In genomic region chr21:42454791-42455190, GRCh38 we compare ENCODE assay signal across 30 cellular contexts. TPM values are rescaled to one million over a fixed set of nuclear protein-coding genes. Genes with fewer than 3 reads are reported as not detected.
"Had no signal": no experiment of that assay in that cellular context is flagged by ENCODE, and none has a peak within 500 bp of the region (broad histone marks: within the 10 kb centered on the region; RNA-seq: fewer than 3 reads in every experiment).

No MANE protein-coding gene starts in this region.

- DNase-seq: activated CD4-positive, alpha-beta T cell treated with anti-CD3 and anti-CD28 coated beads for 48 hours; activated CD4-positive, alpha-beta T cell treated with anti-CD3 and anti-CD28 coated beads, Interleukin-2, amount 50 U/mL, for 48 hours; activated CD8-positive, alpha-beta memory T cell treated with anti-CD3 and anti-CD28 coated beads, Interleukin-2, amount 50 U/mL, for 4 hours; activated gamma-delta T cell; activated T-cell treated with anti-CD3 and anti-CD28 coated beads, Interleukin-2, amount 50 U/mL, for 24 hours; endodermal cell; foreskin fibroblast; heart left ventricle; kidney glomerular epithelial cell; left lung; lower lobe of right lung; mesenchymal stem cell; nephron progenitor cell; retina; stimulated activated CD4-positive, alpha-beta T cell treated with anti-CD3 and anti-CD28 coated beads, Interleukin-15, amount 100 ng/mL, for 24 hours; stimulated activated CD4-positive, alpha-beta T cell treated with anti-CD3 and anti-CD28 coated beads, Interleukin-2, amount 100 ng/mL, for 24 hours; stimulated activated naive B cell treated with anti-CD40 and anti-IgM and Interleukin-4, amounts not matched to agents 10 μg/mL and 1 μg/mL and 100 μg/mL, for 72 hours; T-helper 9 cell had no signal

- H3K9me3 ChIP-seq: breast epithelium, heart left ventricle, left lung, lower lobe of right lung, neutrophil, prostate gland, tibial nerve had no signal

- H3K27me3 Mint-ChIP-seq: activated T-cell treated with anti-CD3 and anti-CD28 coated beads, Interleukin-2, amount 50 U/mL, for 24 hours; central memory CD8-positive, alpha-beta T cell had no signal

- H3K27ac Mint-ChIP-seq: activated naive CD4-positive, alpha-beta T cell treated with anti-CD3 and anti-CD28 coated beads, Interleukin-2, amount 10 ng/mL, durations not matched to agents 7 days and 5 days; activated T-cell treated with anti-CD3 and anti-CD28 coated beads, Interleukin-2, amount 50 U/mL, for 24 hours; dendritic cell treated with granulocyte-macrophage colony-stimulating factor and Interleukin-4, amounts not matched to agents 40 ng/mL and 50 ng/mL, for 4 days; endodermal cell; nephron progenitor cell; stimulated activated naive B cell treated with anti-CD40 and anti-IgM and Interleukin-4, amounts not matched to agents 10 μg/mL and 1 μg/mL and 100 μg/mL, for 72 hours; T-helper 1 cell treated with Interleukin-12 subunit alpha and Interleukin-12 subunit beta and Interleukin-4 antibody, amounts not matched to agents 30 μg/mL and 1 μg/mL, for 36 hours had no signal

- H3K27ac ChIP-seq: breast epithelium, heart left ventricle, left lung, lower lobe of right lung, neutrophil, prostate gland, tibial nerve, VCaP had no signal

- H3K4me3 ChIP-seq: breast epithelium, heart left ventricle, left lung, lower lobe of right lung, prostate gland, tibial nerve had no signal

- H3K4me1 ChIP-seq: breast epithelium, prostate gland had no signal

- H3K27me3 ChIP-seq: breast epithelium, left lung, neutrophil, tibial nerve had no signal

- H3K4me3 Mint-ChIP-seq: activated naive CD4-positive, alpha-beta T cell treated with anti-CD3 and anti-CD28 coated beads, Interleukin-2, amount 10 ng/mL, durations not matched to agents 7 days and 5 days; activated T-cell treated with anti-CD3 and anti-CD28 coated beads, Interleukin-2, amount 50 U/mL, for 24 hours; central memory CD8-positive, alpha-beta T cell; dendritic cell treated with granulocyte-macrophage colony-stimulating factor and Interleukin-4, amounts not matched to agents 40 ng/mL and 50 ng/mL, for 4 days; endodermal cell; nephron progenitor cell; stimulated activated naive B cell treated with anti-CD40 and anti-IgM and Interleukin-4, amounts not matched to agents 10 μg/mL and 1 μg/mL and 100 μg/mL, for 72 hours; T-helper 1 cell treated with Interleukin-12 subunit alpha and Interleukin-12 subunit beta and Interleukin-4 antibody, amounts not matched to agents 30 μg/mL and 1 μg/mL, for 36 hours had no signal

- ATAC-seq: heart left ventricle; left lung; lower lobe of right lung; stimulated activated naive B cell treated with anti-CD40 and anti-IgM and Interleukin-4, amounts not matched to agents 10 μg/mL and 1 μg/mL and 100 μg/mL, for 72 hours had no signal

- H3K36me3 ChIP-seq: breast epithelium, heart left ventricle, left lung, lower lobe of right lung, neutrophil, prostate gland, tibial nerve had no signal

- H3K9me3 Mint-ChIP-seq: activated naive CD4-positive, alpha-beta T cell treated with anti-CD3 and anti-CD28 coated beads, Interleukin-2, amount 10 ng/mL, durations not matched to agents 7 days and 5 days; activated T-cell treated with anti-CD3 and anti-CD28 coated beads, Interleukin-2, amount 50 U/mL, for 24 hours; central memory CD8-positive, alpha-beta T cell; dendritic cell treated with granulocyte-macrophage colony-stimulating factor and Interleukin-4, amounts not matched to agents 40 ng/mL and 50 ng/mL, for 4 days; T-helper 1 cell treated with Interleukin-12 subunit alpha and Interleukin-12 subunit beta and Interleukin-4 antibody, amounts not matched to agents 30 μg/mL and 1 μg/mL, for 36 hours had no signal

- H3K36me3 Mint-ChIP-seq: activated naive CD4-positive, alpha-beta T cell treated with anti-CD3 and anti-CD28 coated beads, Interleukin-2, amount 10 ng/mL, durations not matched to agents 7 days and 5 days; stimulated activated naive B cell treated with anti-CD40 and anti-IgM and Interleukin-4, amounts not matched to agents 10 μg/mL and 1 μg/mL and 100 μg/mL, for 72 hours had no signal

RNA-seq across cellular contexts. Expression of gene RSPH1, which starts 41.2 kb away (rescaled TPM):
- total RNA-seq: activated CD8-positive, alpha-beta memory T cell treated with anti-CD3 and anti-CD28 coated beads for 36 hours had no signal

RNA-seq across cellular contexts. Expression of gene UBASH3A, which starts 51.1 kb away (rescaled TPM):
- total RNA-seq: endodermal cell, osteocyte, temporal lobe had no signal

RNA-seq across cellular contexts. Expression of gene TMPRSS3, which starts 58.9 kb away (rescaled TPM):
- total RNA-seq: endodermal cell, osteocyte, temporal lobe, tibial nerve had no signal
- polyA plus RNA-seq: heart left ventricle had no signal
